ENCODE assay signal across 1 cellular context in the genomic region with DNA sequence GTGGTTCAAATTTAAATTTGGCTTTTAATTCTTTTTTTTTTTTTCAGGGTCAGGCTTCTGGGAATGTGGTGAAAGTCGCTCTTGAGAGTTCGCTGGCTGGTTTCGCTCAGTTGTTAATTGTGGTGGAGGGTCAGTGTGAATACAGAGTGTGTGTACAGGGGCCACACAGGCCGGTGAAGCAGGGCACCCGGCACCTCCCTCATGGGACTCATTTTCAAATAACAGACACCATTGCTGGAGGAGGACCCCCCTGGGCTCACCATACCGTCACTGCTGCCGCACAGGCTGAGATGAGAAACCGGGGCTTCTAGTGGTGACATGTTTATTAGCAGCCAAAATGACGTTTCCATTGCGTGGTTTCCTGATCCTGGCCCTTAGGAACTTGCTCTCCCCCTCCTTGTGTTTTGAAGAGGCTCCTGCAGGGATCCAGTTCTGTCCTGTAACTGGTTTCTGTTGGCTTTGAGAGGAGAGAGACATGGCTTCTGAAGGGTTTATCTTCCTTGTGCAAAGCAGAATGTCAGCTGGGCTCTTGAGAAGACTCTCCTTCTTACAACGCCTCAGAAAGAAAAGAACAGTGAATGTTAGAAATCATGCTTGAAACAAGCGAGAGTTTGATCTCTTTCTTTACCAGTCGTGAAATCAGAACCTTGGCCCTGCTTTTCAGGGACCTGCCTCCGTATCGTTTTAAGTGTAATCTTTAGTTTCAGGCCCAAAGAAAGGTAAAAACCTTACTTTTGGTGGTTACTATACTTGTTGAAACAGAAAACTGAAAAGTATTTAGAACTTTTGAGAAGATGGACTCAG.
TF ChIP-seq lines count a peak whose summit lies in the region.

No MANE protein-coding gene starts in this region.

TF ChIP-seq in IMR-90, 13 proteins besides CTCF, POLR2A, EP300 and RAD21:
- TF ChIP-seq MAZ (IDR thresholded peaks at IDR 0.05; ENCODE audit: borderline replicate concordance, low read depth, low read length), result no peak
- TF ChIP-seq BHLHE40 (IDR thresholded peaks at IDR 0.05; ENCODE audit: low read depth, low read length), result no peak
- TF ChIP-seq SMC3 (IDR thresholded peaks at IDR 0.05; ENCODE audit: low read depth, low read length), result no peak
- no peak for TF ChIP-seq MAFK (IDR thresholded peaks at IDR 0.05; ENCODE audit: low read depth, low read length)
- TF ChIP-seq, protein P1, sequence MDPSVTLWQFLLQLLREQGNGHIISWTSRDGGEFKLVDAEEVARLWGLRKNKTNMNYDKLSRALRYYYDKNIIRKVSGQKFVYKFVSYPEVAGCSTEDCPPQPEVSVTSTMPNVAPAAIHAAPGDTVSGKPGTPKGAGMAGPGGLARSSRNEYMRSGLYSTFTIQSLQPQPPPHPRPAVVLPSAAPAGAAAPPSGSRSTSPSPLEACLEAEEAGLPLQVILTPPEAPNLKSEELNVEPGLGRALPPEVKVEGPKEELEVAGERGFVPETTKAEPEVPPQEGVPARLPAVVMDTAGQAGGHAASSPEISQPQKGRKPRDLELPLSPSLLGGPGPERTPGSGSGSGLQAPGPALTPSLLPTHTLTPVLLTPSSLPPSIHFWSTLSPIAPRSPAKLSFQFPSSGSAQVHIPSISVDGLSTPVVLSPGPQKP (IDR thresholded peaks at IDR 0.05; ENCODE audit: borderline replicate concordance, low read depth, low read length), result no peak
- TF ChIP-seq CHD1 (IDR thresholded peaks at IDR 0.05; ENCODE audit: low read depth, low read length), result no peak
- TF ChIP-seq, protein P2, sequence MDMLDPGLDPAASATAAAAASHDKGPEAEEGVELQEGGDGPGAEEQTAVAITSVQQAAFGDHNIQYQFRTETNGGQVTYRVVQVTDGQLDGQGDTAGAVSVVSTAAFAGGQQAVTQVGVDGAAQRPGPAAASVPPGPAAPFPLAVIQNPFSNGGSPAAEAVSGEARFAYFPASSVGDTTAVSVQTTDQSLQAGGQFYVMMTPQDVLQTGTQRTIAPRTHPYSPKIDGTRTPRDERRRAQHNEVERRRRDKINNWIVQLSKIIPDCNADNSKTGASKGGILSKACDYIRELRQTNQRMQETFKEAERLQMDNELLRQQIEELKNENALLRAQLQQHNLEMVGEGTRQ (IDR thresholded peaks at IDR 0.05; ENCODE audit: low read depth, low read length), result no peak
- no peak for TF ChIP-seq RCOR1 (IDR thresholded peaks at IDR 0.05; ENCODE audit: insufficient replicate concordance, low read length)
- TF ChIP-seq RFX5 (IDR thresholded peaks at IDR 0.05; ENCODE audit: low read depth, low read length), result no peak
- no peak for TF ChIP-seq MXI1 (IDR thresholded peaks at IDR 0.05; ENCODE audit: borderline replicate concordance, low read depth, low read length)
- TF ChIP-seq CEBPB (IDR thresholded peaks at IDR 0.05; ENCODE audit: low read depth, low read length), result no peak
- TF ChIP-seq NFE2L2 (IDR thresholded peaks at IDR 0.05; ENCODE audit: low read depth, low read length), result no peak
- no peak for TF ChIP-seq FOS (IDR thresholded peaks at IDR 0.05; ENCODE audit: low read depth, low read length)
